Comparison of ENCODE assay signal across 21 cellular contexts in genomic region chr1:51336711-51337110, GRCh38.
"Had no signal": no experiment of that assay in that cellular context is flagged by ENCODE, and none has a peak within 500 bp of the region (broad histone marks: within the 10 kb centered on the region; RNA-seq: fewer than 3 reads in every experiment).

No MANE protein-coding gene starts in this region.

- H3K9me3 Mint-ChIP-seq: memory B cell; mesothelial cell of epicardium; naive B cell; natural killer cell treated with Interleukin-12 subunit alpha and Interleukin-12 subunit beta and Interleukin-15 and Interleukin-18, amount 100 ng/mL, for 72 hours; neural progenitor cell; stimulated activated naive B cell treated with anti-CD40 and anti-IgM and Interleukin-4, amounts not matched to agents 10 μg/mL and 1 μg/mL and 100 μg/mL, for 72 hours; stimulated activated naive CD8-positive, alpha-beta T cell treated with anti-CD3 and anti-CD28 coated beads, Interleukin-15, Interleukin-2, amounts not matched to agents 100 ng/mL and 50 ng/mL, for 24 hours had no signal

- H3K4me1 Mint-ChIP-seq: memory B cell, mesothelial cell of epicardium, naive B cell had no signal

- H3K4me3 Mint-ChIP-seq: memory B cell; mesothelial cell of epicardium; naive B cell; natural killer cell treated with Interleukin-12 subunit alpha and Interleukin-12 subunit beta and Interleukin-15 and Interleukin-18, amount 100 ng/mL, for 72 hours; neural progenitor cell; stimulated activated naive B cell treated with anti-CD40 and anti-IgM and Interleukin-4, amounts not matched to agents 10 μg/mL and 1 μg/mL and 100 μg/mL, for 72 hours; stimulated activated naive CD8-positive, alpha-beta T cell treated with anti-CD3 and anti-CD28 coated beads, Interleukin-15, Interleukin-2, amounts not matched to agents 100 ng/mL and 50 ng/mL, for 24 hours had no signal

- H3K36me3 Mint-ChIP-seq: memory B cell; mesothelial cell of epicardium; naive B cell; natural killer cell treated with Interleukin-12 subunit alpha and Interleukin-12 subunit beta and Interleukin-15 and Interleukin-18, amount 100 ng/mL, for 72 hours; neural progenitor cell; stimulated activated naive B cell treated with anti-CD40 and anti-IgM and Interleukin-4, amounts not matched to agents 10 μg/mL and 1 μg/mL and 100 μg/mL, for 72 hours had no signal

- DNase-seq: dorsolateral prefrontal cortex; effector CD4-positive, alpha-beta T cell; foreskin fibroblast; gastrocnemius medialis; heart left ventricle; kidney; mucosa of descending colon; naive B cell; right lobe of liver; stimulated activated CD4-positive, alpha-beta T cell treated with anti-CD3 and anti-CD28 coated beads, Interleukin-15, amount 100 ng/mL, for 24 hours; stimulated activated CD4-positive, alpha-beta T cell treated with anti-CD3 and anti-CD28 coated beads, Interleukin-2, amount 100 ng/mL, for 48 hours; stimulated activated naive B cell treated with anti-CD40 and anti-IgM and Interleukin-4, amounts not matched to agents 10 μg/mL and 1 μg/mL and 100 μg/mL, for 72 hours; thyroid gland; trophoblast cell had no signal

- H3K9me3 ChIP-seq: gastrocnemius medialis, heart left ventricle, mucosa of descending colon, right lobe of liver, thyroid gland had no signal

- ATAC-seq: gastrocnemius medialis; heart left ventricle; left lobe of liver; natural killer cell treated with Interleukin-12 subunit alpha and Interleukin-12 subunit beta and Interleukin-15 and Interleukin-18, amount 100 ng/mL, for 72 hours; right lobe of liver; stimulated activated naive B cell treated with anti-CD40 and anti-IgM and Interleukin-4, amounts not matched to agents 10 μg/mL and 1 μg/mL and 100 μg/mL, for 72 hours had no signal

- H3K27ac Mint-ChIP-seq: memory B cell; mesothelial cell of epicardium; natural killer cell treated with Interleukin-12 subunit alpha and Interleukin-12 subunit beta and Interleukin-15 and Interleukin-18, amount 100 ng/mL, for 72 hours; neural progenitor cell; progenitor cell of endocrine pancreas; stimulated activated naive B cell treated with anti-CD40 and anti-IgM and Interleukin-4, amounts not matched to agents 10 μg/mL and 1 μg/mL and 100 μg/mL, for 72 hours; stimulated activated naive CD8-positive, alpha-beta T cell treated with anti-CD3 and anti-CD28 coated beads, Interleukin-15, Interleukin-2, amounts not matched to agents 100 ng/mL and 50 ng/mL, for 24 hours had no signal
